In the genomic region with DNA sequence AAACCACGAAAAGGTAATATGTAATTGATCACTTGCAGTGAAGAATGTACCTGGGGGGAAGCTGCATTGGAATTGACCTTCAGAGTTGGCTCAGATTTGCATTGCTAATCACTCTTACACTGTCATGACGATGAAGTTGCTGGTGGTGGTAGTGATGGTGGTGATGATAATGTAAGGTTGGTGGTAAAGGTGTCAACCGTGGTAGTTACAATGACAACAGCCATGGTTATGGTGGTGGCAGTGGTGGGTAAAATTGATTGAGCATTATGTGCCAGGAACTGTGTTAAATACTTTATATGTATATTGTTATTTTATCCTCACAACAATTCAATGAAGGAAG, we compare ENCODE assay signal across 1 cellular context.
TF ChIP-seq lines count a peak whose summit lies in the region.

No MANE protein-coding gene starts in this region.

TF ChIP-seq in WTC11, 78 proteins besides CTCF, POLR2A, EP300 and RAD21 (continued from another document):
- TF ChIP-seq, protein P1, sequence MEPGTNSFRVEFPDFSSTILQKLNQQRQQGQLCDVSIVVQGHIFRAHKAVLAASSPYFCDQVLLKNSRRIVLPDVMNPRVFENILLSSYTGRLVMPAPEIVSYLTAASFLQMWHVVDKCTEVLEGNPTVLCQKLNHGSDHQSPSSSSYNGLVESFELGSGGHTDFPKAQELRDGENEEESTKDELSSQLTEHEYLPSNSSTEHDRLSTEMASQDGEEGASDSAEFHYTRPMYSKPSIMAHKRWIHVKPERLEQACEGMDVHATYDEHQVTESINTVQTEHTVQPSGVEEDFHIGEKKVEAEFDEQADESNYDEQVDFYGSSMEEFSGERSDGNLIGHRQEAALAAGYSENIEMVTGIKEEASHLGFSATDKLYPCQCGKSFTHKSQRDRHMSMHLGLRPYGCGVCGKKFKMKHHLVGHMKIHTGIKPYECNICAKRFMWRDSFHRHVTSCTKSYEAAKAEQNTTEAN (CRISPR knock-in tag; IDR thresholded peaks at IDR 0.05), result no peak
- TF ChIP-seq SMAD3 (CRISPR knock-in tag; IDR thresholded peaks at IDR 0.05; ENCODE audit: borderline replicate concordance), result no peak
- no peak for TF ChIP-seq CBFB (CRISPR knock-in tag; IDR thresholded peaks at IDR 0.05; ENCODE audit: low read depth)
